In the genomic region with DNA sequence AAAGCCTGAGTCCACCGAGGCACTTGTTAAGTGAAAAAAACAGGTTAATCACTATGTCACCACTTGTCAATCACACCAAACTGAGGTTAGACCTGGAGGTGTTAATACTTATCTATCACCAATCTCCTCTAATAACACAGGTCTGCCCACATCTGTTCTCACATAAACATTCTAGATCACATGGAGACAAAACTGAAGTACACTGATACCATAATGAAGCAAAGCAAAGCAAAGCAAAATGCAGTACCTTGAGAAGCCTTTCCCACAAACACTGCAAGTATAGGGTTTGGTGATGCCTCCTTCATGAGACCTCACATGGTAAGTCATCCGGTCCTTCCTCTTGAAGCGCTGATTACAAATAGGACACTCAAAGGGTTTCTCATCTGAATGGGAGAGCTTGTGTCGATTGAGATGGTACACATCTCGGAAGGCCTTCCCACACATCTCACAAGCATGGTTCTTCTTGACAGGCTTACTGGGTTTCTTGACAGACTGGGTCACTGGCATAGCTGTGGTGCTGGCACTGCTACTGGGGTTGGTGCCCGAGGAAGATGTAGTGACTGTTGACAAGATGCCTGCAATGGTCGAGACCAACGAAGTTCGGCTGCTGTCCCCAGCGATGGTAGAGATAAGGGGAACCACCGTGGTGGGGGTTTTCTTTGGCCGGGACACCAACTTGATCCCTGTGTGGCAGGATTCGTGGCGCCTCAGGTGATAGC, we compare ENCODE assay signal across 1 cellular context.
TF ChIP-seq lines count a peak whose summit lies in the region.

No MANE protein-coding gene starts in this region.

TF ChIP-seq in A549, 52 proteins besides CTCF, POLR2A, EP300 and RAD21 (continued from another document):
- TF ChIP-seq, protein P1, sequence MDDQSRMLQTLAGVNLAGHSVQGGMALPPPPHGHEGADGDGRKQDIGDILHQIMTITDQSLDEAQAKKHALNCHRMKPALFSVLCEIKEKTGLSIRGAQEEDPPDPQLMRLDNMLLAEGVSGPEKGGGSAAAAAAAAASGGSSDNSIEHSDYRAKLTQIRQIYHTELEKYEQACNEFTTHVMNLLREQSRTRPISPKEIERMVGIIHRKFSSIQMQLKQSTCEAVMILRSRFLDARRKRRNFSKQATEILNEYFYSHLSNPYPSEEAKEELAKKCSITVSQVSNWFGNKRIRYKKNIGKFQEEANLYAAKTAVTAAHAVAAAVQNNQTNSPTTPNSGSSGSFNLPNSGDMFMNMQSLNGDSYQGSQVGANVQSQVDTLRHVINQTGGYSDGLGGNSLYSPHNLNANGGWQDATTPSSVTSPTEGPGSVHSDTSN (IDR thresholded peaks at IDR 0.05), result no peak
